ENCODE assay signal across 1 cellular context in genomic region chr2:46575467-46575866, GRCh38.
TF ChIP-seq lines count a peak whose summit lies in the region.

No MANE protein-coding gene starts in this region.

TF ChIP-seq in GM12878, 131 proteins besides CTCF, POLR2A, EP300 and RAD21:
- no peak for TF ChIP-seq RFX5 (IDR thresholded peaks at IDR 0.05; ENCODE audit: low read depth, low read length)
- TF ChIP-seq YBX1 (IDR thresholded peaks at IDR 0.05), result no peak
- TF ChIP-seq SKIL (IDR thresholded peaks at IDR 0.05; ENCODE audit: low read depth, poor library complexity, severe bottlenecking), result no peak
- TF ChIP-seq ETV6 (conservative IDR thresholded peaks at IDR 0.05 in 1 of 2, IDR thresholded peaks at IDR 0.05 in 1 of 2; ENCODE audit: borderline replicate concordance in 1 of 2, low read depth in 1 of 2), result no peak
- TF ChIP-seq ZNF687 (IDR thresholded peaks at IDR 0.05), result no peak
- no peak for TF ChIP-seq E4F1 (IDR thresholded peaks at IDR 0.05; ENCODE audit: borderline replicate concordance, partially characterized antibody)
- no peak for TF ChIP-seq SRF (IDR thresholded peaks at IDR 0.05; ENCODE audit: low read depth in 2 of 2, low read length in 2 of 2)
